ENCODE assay signal across 8 cellular contexts in the genomic region with DNA sequence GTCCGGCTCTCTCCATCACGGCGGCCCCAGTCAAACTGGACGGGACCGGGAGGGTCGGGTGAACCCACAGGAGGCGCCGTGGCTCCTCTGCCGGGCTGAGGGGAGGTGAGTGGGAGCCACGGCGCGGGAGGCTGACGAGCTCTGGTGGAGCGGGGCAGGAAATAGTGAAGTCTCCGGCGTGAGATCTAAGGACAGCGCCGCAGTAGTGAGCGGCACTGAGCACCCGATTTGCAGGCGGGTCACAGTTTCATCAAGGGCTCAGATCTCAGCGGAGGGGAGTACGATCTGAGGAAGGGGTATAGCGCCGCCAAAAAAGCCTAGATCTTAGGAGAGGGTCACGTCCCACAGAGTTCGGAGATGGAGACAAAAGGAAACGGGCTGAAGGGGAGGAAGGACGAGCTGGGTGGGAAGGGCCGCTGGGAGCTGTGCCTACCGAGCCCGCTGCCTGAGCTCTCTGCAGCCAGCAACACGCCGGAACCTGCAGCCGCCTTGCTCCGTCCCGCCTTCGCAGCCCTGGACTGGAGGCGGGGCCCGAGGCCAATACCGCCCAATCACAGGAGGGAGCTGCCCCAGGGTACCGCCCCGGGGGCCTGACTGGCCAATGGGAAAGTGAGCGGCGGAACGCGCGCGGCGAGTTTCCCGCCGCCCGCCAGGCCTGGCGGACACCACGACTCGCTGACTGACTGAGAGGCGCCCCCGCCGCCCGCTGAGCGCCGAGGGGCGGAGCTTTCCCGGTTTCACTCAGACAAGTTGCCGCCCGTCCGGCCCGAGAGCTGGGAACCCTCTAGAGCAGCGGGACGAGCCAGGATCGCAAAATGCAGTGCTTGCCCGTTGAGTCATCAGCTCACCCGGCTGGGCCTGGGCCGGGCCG. TPM values are rescaled to one million over a fixed set of nuclear protein-coding genes. Genes with fewer than 3 reads are reported as not detected.
DNase-seq lines count a peak whose midpoint lies in the region; ATAC-seq and TF ChIP-seq lines count a peak whose summit lies in the region.

No MANE protein-coding gene starts in this region.

- intact Hi-C loops in CD8-positive, alpha-beta T cell (cut with DNase I, micrococcal nuclease) = loop anchor here (1.0 to 2.0 kb wide), 8 partner anchors 12 to 393 kb away; partner anchors contain the start of genes NUDC (in 2 of the 2), GPATCH3 (in 1 of the 2), GPN2 (in 1 of the 2) and HMGN2 (in 1 of the 2)
- intact Hi-C loops in lower leg skin (cut with DNase I; ENCODE audit: low total_unique reads) = no loop called here

- H3K27ac Mint-ChIP-seq in CD8-positive, alpha-beta T cell = peak overlapping the region; percentile 91
- H3K27ac Mint-ChIP-seq in activated CD4-positive, alpha-beta memory T cell treated with anti-CD3 and anti-CD28 coated beads, Interleukin-2, amount 10 ng/mL, durations not matched to agents 7 days and 5 days = peak overlapping the region; percentile 93

- H3K9me3 ChIP-seq in CD8-positive, alpha-beta T cell (ENCODE audit: low read length) = no peaks in the 10 kb centered on the region
- no peaks in the 10 kb centered on the region for H3K9me3 ChIP-seq in duodenal mucosa (ENCODE audit: control insufficient read depth in 1 of 2, low read length in 2 of 2)

- no peaks in the 10 kb centered on the region for H3K9me3 Mint-ChIP-seq in CD8-positive, alpha-beta T cell
- H3K9me3 Mint-ChIP-seq in activated CD4-positive, alpha-beta memory T cell treated with anti-CD3 and anti-CD28 coated beads, Interleukin-2, amount 10 ng/mL, durations not matched to agents 7 days and 5 days = no peaks in the 10 kb centered on the region

- H3K27me3 ChIP-seq in CD8-positive, alpha-beta T cell (ENCODE audit: insufficient read depth, low read length) = no peaks in the 10 kb centered on the region
- H3K27me3 ChIP-seq in HL-60 (ENCODE audit: insufficient read depth, poor library complexity, severe bottlenecking) (no peaks in the 10 kb centered on the region), duodenal mucosa (ENCODE audit: control insufficient read depth in 1 of 2, insufficient read depth in 2 of 2, low read length in 2 of 2) (no peaks in the 10 kb centered on the region)

- no peak for TF ChIP-seq CTCF in CD8-positive, alpha-beta T cell (IDR thresholded peaks at IDR 0.05)
- TF ChIP-seq CTCF in HL-60 (IDR thresholded peaks at IDR 0.05; ENCODE audit: insufficient read depth, low read length) = no peak
- TF ChIP-seq CTCF in lower leg skin (IDR thresholded peaks at IDR 0.05) = no peak

- no peaks in the 10 kb centered on the region for H3K27me3 Mint-ChIP-seq in CD8-positive, alpha-beta T cell (ENCODE audit: low read depth)
- no peaks in the 10 kb centered on the region for H3K27me3 Mint-ChIP-seq in activated CD4-positive, alpha-beta memory T cell treated with anti-CD3 and anti-CD28 coated beads, Interleukin-2, amount 10 ng/mL, durations not matched to agents 7 days and 5 days

- peak; percentile 89 to 96 (median 92) for DNase-seq in CD8-positive, alpha-beta T cell
- peak; percentile 95 to 96 for DNase-seq in HL-60 (ENCODE audit: low read depth in 1 of 2, low spot score in 1 of 2)
- peak; percentile 93 for DNase-seq in NCI-H82 treated with DMSO at 0.1 percent for 48 hours (lab: John Stamatoyannopoulos, UW; ENCODE audit: unreplicated experiment)
- peak; percentile 97 for DNase-seq in activated CD4-positive, alpha-beta memory T cell treated with anti-CD3 and anti-CD28 coated beads, Interleukin-2, amount 10 ng/mL, durations not matched to agents 7 days and 5 days
- peak; percentile 96 to 99 for DNase-seq in lower leg skin (ENCODE audit: low spot score in 2 of 2)
- DNase-seq in stimulated activated CD4-positive, alpha-beta T cell treated with anti-CD3 and anti-CD28 coated beads, Interleukin-4, amount 100 ng/mL, for 4 hours = peak; percentile 92

- peak overlapping the region; percentile 52 for H3K27ac ChIP-seq in CD8-positive, alpha-beta T cell (ENCODE audit: low read depth, low read length)
- H3K27ac ChIP-seq in HL-60 (replicated peaks) (peak overlapping the region; percentile 82), duodenal mucosa (ENCODE audit: low read depth, low read length) (peak overlapping the region; percentile 97)

- no peaks in the 10 kb centered on the region for H3K36me3 ChIP-seq in CD8-positive, alpha-beta T cell (ENCODE audit: insufficient read depth, low read length)
- no peaks in the 10 kb centered on the region for H3K36me3 ChIP-seq in duodenal mucosa (ENCODE audit: control insufficient read depth in 1 of 2, insufficient read depth in 2 of 2, low read length in 2 of 2)

- 0% methylated on average over 28 to 75 of the region's 75 CpGs for WGBS in lower leg skin, 2 donors

- peaks cover 4% of the 10 kb centered on the region for H3K4me1 ChIP-seq in CD8-positive, alpha-beta T cell (ENCODE audit: insufficient read depth, low read length)
- H3K4me1 ChIP-seq in duodenal mucosa (ENCODE audit: control insufficient read depth in 1 of 2, insufficient read depth in 2 of 2, low read length in 2 of 2) = peaks cover 16% of the 10 kb centered on the region in 2 donors

- no peak for TF ChIP-seq POLR2A in lower leg skin (IDR thresholded peaks at IDR 0.05)

- H3K4me1 Mint-ChIP-seq in CD8-positive, alpha-beta T cell (ENCODE audit: low read depth) = peaks cover 15% of the 10 kb centered on the region
- H3K4me1 Mint-ChIP-seq in activated CD4-positive, alpha-beta memory T cell treated with anti-CD3 and anti-CD28 coated beads, Interleukin-2, amount 10 ng/mL, durations not matched to agents 7 days and 5 days = peaks cover 37% of the 10 kb centered on the region

- peak overlapping the region; percentile 60 for H3K4me3 ChIP-seq in CD8-positive, alpha-beta T cell (ENCODE audit: low read depth, low read length)
- peak overlapping the region; percentile 65 for H3K4me3 ChIP-seq in HL-60 (replicated peaks; ENCODE audit: insufficient read depth, low read length)
- H3K4me3 ChIP-seq in duodenal mucosa (ENCODE audit: low read depth in 1 of 2, low read length in 2 of 2) = peak overlapping the region; percentile 77 to 93
- peak overlapping the region; percentile 62 for H3K4me3 ChIP-seq in lower leg skin (ENCODE audit: low read depth, poor library complexity, severe bottlenecking)

- H3K36me3 Mint-ChIP-seq in CD8-positive, alpha-beta T cell = peaks cover 3% of the 10 kb centered on the region
- H3K36me3 Mint-ChIP-seq in activated CD4-positive, alpha-beta memory T cell treated with anti-CD3 and anti-CD28 coated beads, Interleukin-2, amount 10 ng/mL, durations not matched to agents 7 days and 5 days (ENCODE audit: low read depth) = no peaks in the 10 kb centered on the region

- H3K4me3 Mint-ChIP-seq in CD8-positive, alpha-beta T cell = peak overlapping the region; percentile 97
- H3K4me3 Mint-ChIP-seq in activated CD4-positive, alpha-beta memory T cell treated with anti-CD3 and anti-CD28 coated beads, Interleukin-2, amount 10 ng/mL, durations not matched to agents 7 days and 5 days = peak overlapping the region; percentile 90

- peak; percentile 96 for ATAC-seq in CD8-positive, alpha-beta T cell
- ATAC-seq in GM19455 (IDR thresholded peaks at IDR 0.05; ENCODE audit: unreplicated experiment) = peak; percentile 89

- CTCF ChIA-PET in CD8-positive, alpha-beta T cell (lab: Charles Lee) = interaction anchor here (0.8 to 3.1 kb wide), 14 partner anchors 8 to 262 kb away, joined by 3 to 14 read pairs (median 4); no protein-coding TSS in a partner anchor
- CTCF ChIA-PET in activated CD4-positive, alpha-beta memory T cell treated with anti-CD3 and anti-CD28 coated beads, Interleukin-2, amount 10 ng/mL, durations not matched to agents 7 days and 5 days (lab: Charles Lee) = interaction anchor here (0.6 to 3.9 kb wide), 21 partner anchors 13 to 326 kb away, joined by 3 to 22 read pairs (median 5); partner anchors contain the start of genes GPATCH3, GPN2 and PIGV

- POLR2A ChIA-PET in CD8-positive, alpha-beta T cell (lab: Charles Lee) = interaction anchor here (0.6 to 2.5 kb wide), 21 partner anchors 9 to 364 kb away, joined by 3 to 17 read pairs (median 4); partner anchors contain the start of genes GPATCH3, GPN2, NUDC and PIGV
- POLR2A ChIA-PET in activated CD4-positive, alpha-beta memory T cell treated with anti-CD3 and anti-CD28 coated beads, Interleukin-2, amount 10 ng/mL, durations not matched to agents 7 days and 5 days (lab: Charles Lee) = interaction anchor here (0.7 to 5.6 kb wide), 52 partner anchors 9 to 738 kb away, joined by 3 to 70 read pairs (median 4); partner anchors contain the start of genes ARID1A, DHDDS, GPATCH3 and GPN2

- peak overlapping the region; percentile 96 to 100 for H3K9ac ChIP-seq in duodenal mucosa (ENCODE audit: low read depth in 1 of 2, low read length in 2 of 2)

RNA-seq across cellular contexts. Expression of gene SFN, which starts 1.9 kb away (rescaled TPM):
- total RNA-seq in CD8-positive, alpha-beta T cell = 1 to 10 TPM; 1.1 TPM
- 1 to 10 TPM; 4.9 to 5.0 TPM for total RNA-seq in activated CD4-positive, alpha-beta memory T cell treated with anti-CD3 and anti-CD28 coated beads, Interleukin-2, amount 10 ng/mL, durations not matched to agents 7 days and 5 days
- total RNA-seq in lower leg skin = 1,000 to 10,000 TPM in 1 of 4 donors, 100 to 1,000 TPM in 3; 755 to 1,044 (median 948) TPM

RNA-seq across cellular contexts. Expression of gene GPN2, which starts 25.2 kb away (rescaled TPM):
- 10 to 100 TPM; 35.1 to 37.4 TPM for total RNA-seq in CD8-positive, alpha-beta T cell
- 10 to 100 TPM; 29.4 to 31.4 TPM for total RNA-seq in activated CD4-positive, alpha-beta memory T cell treated with anti-CD3 and anti-CD28 coated beads, Interleukin-2, amount 10 ng/mL, durations not matched to agents 7 days and 5 days
- 10 to 100 TPM; 12.3 to 24.5 (median 16.4) TPM for total RNA-seq in lower leg skin

RNA-seq across cellular contexts. Expression of gene GPATCH3, which starts 35.4 kb away (rescaled TPM):
- 10 to 100 TPM; 47.8 to 47.9 TPM for total RNA-seq in CD8-positive, alpha-beta T cell
- total RNA-seq in activated CD4-positive, alpha-beta memory T cell treated with anti-CD3 and anti-CD28 coated beads, Interleukin-2, amount 10 ng/mL, durations not matched to agents 7 days and 5 days = 10 to 100 TPM; 16.0 to 16.7 TPM
- total RNA-seq in lower leg skin = 10 to 100 TPM in 3 of 4 donors, 1 to 10 TPM in 1; 9.7 to 23.5 (median 13.0) TPM

RNA-seq across cellular contexts. Expression of gene ZDHHC18, which starts 38.4 kb away (rescaled TPM):
- 10 to 100 TPM; 55.2 to 55.4 TPM for total RNA-seq in CD8-positive, alpha-beta T cell
- 10 to 100 TPM; 73.3 to 76.3 TPM for total RNA-seq in activated CD4-positive, alpha-beta memory T cell treated with anti-CD3 and anti-CD28 coated beads, Interleukin-2, amount 10 ng/mL, durations not matched to agents 7 days and 5 days
- 10 to 100 TPM; 14.1 to 28.4 (median 18.8) TPM for total RNA-seq in lower leg skin

RNA-seq across cellular contexts. Expression of gene NR0B2, which starts 48.9 kb away (rescaled TPM):
- total RNA-seq in CD8-positive, alpha-beta T cell = not detected
- total RNA-seq in activated CD4-positive, alpha-beta memory T cell treated with anti-CD3 and anti-CD28 coated beads, Interleukin-2, amount 10 ng/mL, durations not matched to agents 7 days and 5 days = not detected
- not detected for total RNA-seq in lower leg skin

Comparison
In these comparisons a context has a peak if more than half of its experiments do, and no peak if none do; other contexts are left out.
1. Peak in every context shown above with its lines: DNase-seq, ATAC-seq, H3K4me3 ChIP-seq and H3K27ac ChIP-seq.
2. RNA of gene SFN, which starts 1.9 kb away (total RNA-seq): 755 to 1,044 TPM in lower leg skin; 4.9 to 5.0 TPM in activated CD4-positive, alpha-beta memory T cell treated with anti-CD3 and anti-CD28 coated beads, Interleukin-2, amount 10 ng/mL, durations not matched to agents 7 days and 5 days and 1.1 TPM in CD8-positive, alpha-beta T cell; every median in the first group is over 100 times any median in the second.